22 cellular contexts compared by ENCODE assay signal in genomic region chr18:73758446-73758845, GRCh38.
"Had no signal": no experiment of that assay in that cellular context is flagged by ENCODE, and none has a peak within 500 bp of the region (broad histone marks: within the 10 kb centered on the region; RNA-seq: fewer than 3 reads in every experiment).

No MANE protein-coding gene starts in this region.

- H3K4me1 ChIP-seq: body of pancreas, esophagus squamous epithelium, left lung, pancreas, upper lobe of right lung had no signal

- H3K27me3 ChIP-seq: body of pancreas, esophagus squamous epithelium, left lung, pancreas, upper lobe of right lung had no signal

- H3K9me3 Mint-ChIP-seq: activated CD4-positive, alpha-beta memory T cell treated with anti-CD3 and anti-CD28 coated beads, Interleukin-2, amount 10 ng/mL, durations not matched to agents 7 days and 5 days; activated CD4-positive, alpha-beta T cell treated with anti-CD3 and anti-CD28 coated beads, Interleukin-2, amount 10 ng/mL, durations not matched to agents 24 days and 14 days; activated naive CD4-positive, alpha-beta T cell treated with anti-CD3 and anti-CD28 coated beads, Interleukin-2, amount 10 ng/mL, durations not matched to agents 7 days and 5 days; T-helper 2 cell treated with Interferon-gamma antibody and Interleukin-4, amounts not matched to agents 5 μg/mL and 100 μg/mL, for 36 hours had no signal

- H3K9me3 ChIP-seq: body of pancreas, esophagus squamous epithelium, left lung, pancreas, upper lobe of right lung had no signal

- H3K27ac Mint-ChIP-seq: activated CD4-positive, alpha-beta memory T cell treated with anti-CD3 and anti-CD28 coated beads, Interleukin-2, amount 10 ng/mL, durations not matched to agents 7 days and 5 days; activated CD4-positive, alpha-beta T cell treated with anti-CD3 and anti-CD28 coated beads, Interleukin-2, amount 10 ng/mL, durations not matched to agents 24 days and 14 days; activated naive CD4-positive, alpha-beta T cell treated with anti-CD3 and anti-CD28 coated beads, Interleukin-2, amount 10 ng/mL, durations not matched to agents 7 days and 5 days; effector memory CD8-positive, alpha-beta T cell; T-helper 2 cell treated with Interferon-gamma antibody and Interleukin-4, amounts not matched to agents 5 μg/mL and 100 μg/mL, for 36 hours had no signal

- H3K4me1 Mint-ChIP-seq: activated CD4-positive, alpha-beta memory T cell treated with anti-CD3 and anti-CD28 coated beads, Interleukin-2, amount 10 ng/mL, durations not matched to agents 7 days and 5 days; activated CD4-positive, alpha-beta T cell treated with anti-CD3 and anti-CD28 coated beads, Interleukin-2, amount 10 ng/mL, durations not matched to agents 24 days and 14 days; activated naive CD4-positive, alpha-beta T cell treated with anti-CD3 and anti-CD28 coated beads, Interleukin-2, amount 10 ng/mL, durations not matched to agents 7 days and 5 days had no signal

- H3K36me3 ChIP-seq: esophagus squamous epithelium, left lung, pancreas, upper lobe of right lung had no signal

- ATAC-seq: activated CD4-positive, CD25-positive, alpha-beta regulatory T cell treated with anti-CD3 and anti-CD28 coated beads, Interleukin-2, amount 50 U/mL, for 24 hours; body of pancreas; effector memory CD8-positive, alpha-beta T cell; left lung; pancreas; right cardiac atrium; upper lobe of right lung had no signal

- H3K4me3 ChIP-seq: body of pancreas, esophagus squamous epithelium, left lung, lung, pancreas, upper lobe of right lung had no signal

- DNase-seq: activated CD4-positive, alpha-beta memory T cell treated with anti-CD3 and anti-CD28 coated beads, Interleukin-2, amount 10 ng/mL, durations not matched to agents 7 days and 5 days; activated CD4-positive, alpha-beta T cell treated with anti-CD3 and anti-CD28 coated beads, Interleukin-2, amount 10 ng/mL, durations not matched to agents 24 days and 14 days; activated effector memory CD4-positive, alpha-beta T cell treated with anti-CD3 and anti-CD28 coated beads, Interleukin-2, amount 50 U/mL, for 16 hours; activated naive CD4-positive, alpha-beta T cell treated with anti-CD3 and anti-CD28 coated beads, Interleukin-2, amount 10 ng/mL, durations not matched to agents 7 days and 5 days; amygdala; body of pancreas; caudate nucleus; effector memory CD8-positive, alpha-beta T cell; esophagus squamous epithelium; hippocampal formation; kidney glomerular epithelial cell; left lung; nephron progenitor cell; pancreas; right cardiac atrium; stimulated activated CD4-positive, alpha-beta T cell treated with anti-CD3 and anti-CD28 coated beads, Interleukin-4, amount 100 ng/mL, for 24 hours; stimulated activated naive CD4-positive, alpha-beta T cell treated with Interleukin-2 at 50 U/mL for 16 hours; upper lobe of right lung had no signal

- H3K27ac ChIP-seq: body of pancreas, esophagus squamous epithelium, left lung, pancreas, upper lobe of right lung, VCaP had no signal

- H3K36me3 Mint-ChIP-seq: activated naive CD4-positive, alpha-beta T cell treated with anti-CD3 and anti-CD28 coated beads, Interleukin-2, amount 10 ng/mL, durations not matched to agents 7 days and 5 days had no signal

- H3K4me3 Mint-ChIP-seq: activated CD4-positive, alpha-beta memory T cell treated with anti-CD3 and anti-CD28 coated beads, Interleukin-2, amount 10 ng/mL, durations not matched to agents 7 days and 5 days; activated CD4-positive, alpha-beta T cell treated with anti-CD3 and anti-CD28 coated beads, Interleukin-2, amount 10 ng/mL, durations not matched to agents 24 days and 14 days; activated naive CD4-positive, alpha-beta T cell treated with anti-CD3 and anti-CD28 coated beads, Interleukin-2, amount 10 ng/mL, durations not matched to agents 7 days and 5 days; effector memory CD8-positive, alpha-beta T cell; nephron progenitor cell; T-helper 2 cell treated with Interferon-gamma antibody and Interleukin-4, amounts not matched to agents 5 μg/mL and 100 μg/mL, for 36 hours had no signal

- H3K27me3 Mint-ChIP-seq: activated CD4-positive, alpha-beta memory T cell treated with anti-CD3 and anti-CD28 coated beads, Interleukin-2, amount 10 ng/mL, durations not matched to agents 7 days and 5 days; activated CD4-positive, alpha-beta T cell treated with anti-CD3 and anti-CD28 coated beads, Interleukin-2, amount 10 ng/mL, durations not matched to agents 24 days and 14 days; activated naive CD4-positive, alpha-beta T cell treated with anti-CD3 and anti-CD28 coated beads, Interleukin-2, amount 10 ng/mL, durations not matched to agents 7 days and 5 days; effector memory CD8-positive, alpha-beta T cell had no signal
